In the genomic region with DNA sequence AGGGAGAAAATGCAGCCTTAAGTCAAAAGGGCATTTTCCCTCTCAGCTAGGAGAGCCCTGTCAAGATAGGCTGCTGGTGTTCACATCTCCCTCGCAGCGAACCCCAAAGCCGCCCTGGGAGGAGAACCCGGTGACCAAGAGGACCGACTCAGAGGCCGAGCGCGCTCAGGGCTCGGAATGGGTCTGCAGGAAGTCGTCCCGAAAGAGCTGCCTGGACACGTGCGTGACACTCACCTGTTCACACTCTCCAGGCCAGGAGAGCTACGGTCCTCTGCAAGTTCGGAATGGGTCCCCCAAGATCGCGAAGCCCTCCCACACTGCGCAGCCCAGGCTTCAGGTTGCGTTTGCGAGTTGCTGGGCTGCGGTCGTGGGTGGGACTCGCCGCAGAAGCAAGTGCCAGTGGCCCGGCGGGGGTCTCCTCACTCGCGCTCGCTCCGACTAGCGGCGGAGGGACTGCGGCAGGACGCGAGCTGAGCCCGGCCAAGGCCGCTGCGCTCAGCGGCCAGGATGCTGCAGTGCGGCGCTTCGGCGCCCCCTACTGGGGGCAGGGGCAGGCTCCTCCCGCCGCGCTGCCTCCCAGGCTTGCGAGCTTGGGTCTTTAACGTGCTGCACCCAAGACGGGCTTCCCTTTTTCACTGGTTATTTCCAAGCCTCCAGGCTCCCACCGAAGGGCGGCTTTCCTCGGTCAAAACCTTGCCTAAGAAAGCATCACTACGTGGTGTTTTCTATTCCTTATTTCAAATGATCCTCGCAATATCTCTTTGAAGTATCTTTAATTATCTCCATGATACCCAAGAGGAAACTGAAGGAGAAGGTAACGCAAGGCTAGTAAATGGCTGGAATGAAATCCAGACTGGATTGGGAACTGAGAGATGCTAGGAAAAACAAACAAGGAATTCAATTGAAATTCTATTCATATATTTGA, we compare ENCODE assay signal across 7 cellular contexts. TPM values are rescaled to one million over a fixed set of nuclear protein-coding genes. Genes with fewer than 3 reads are reported as not detected.
DNase-seq lines count a peak whose midpoint lies in the region; ATAC-seq and TF ChIP-seq lines count a peak whose summit lies in the region.

A gene with protein sequence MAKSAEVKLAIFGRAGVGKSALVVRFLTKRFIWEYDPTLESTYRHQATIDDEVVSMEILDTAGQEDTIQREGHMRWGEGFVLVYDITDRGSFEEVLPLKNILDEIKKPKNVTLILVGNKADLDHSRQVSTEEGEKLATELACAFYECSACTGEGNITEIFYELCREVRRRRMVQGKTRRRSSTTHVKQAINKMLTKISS (minus strand): TSS at position 457 of the 925 bp plus-strand sequence. CDS start 3,928 bp downstream, outside the sequence.

- intact Hi-C loops in activated CD4-positive, alpha-beta T cell treated with anti-CD3 and anti-CD28 coated beads, Interleukin-2, amount 10 ng/mL, durations not matched to agents 24 days and 14 days (cut with micrococcal nuclease), result loop anchor here (1.0 to 5.0 kb wide), 4 partner anchors 48 to 498 kb away; a partner anchor contains a TSS

- peak; percentile 67 for DNase-seq in NCI-H146 treated with DMSO at 0.1 percent for 48 hours (lab: John Stamatoyannopoulos, UW; ENCODE audit: unreplicated experiment)
- peak; percentile 94 for DNase-seq in activated CD4-positive, alpha-beta T cell treated with anti-CD3 and anti-CD28 coated beads, Interleukin-2, amount 10 ng/mL, durations not matched to agents 24 days and 14 days
- DNase-seq in coronary artery (ENCODE audit: low spot score), result peak; percentile 87
- DNase-seq in left lobe of liver (ENCODE audit: low spot score), result peak; percentile 82
- peak; percentile 81 to 82 for DNase-seq in stimulated activated CD4-positive, alpha-beta T cell treated with anti-CD3 and anti-CD28 coated beads, Interleukin-2, amount 100 ng/mL, for 24 hours

- no peaks in the 10 kb centered on the region for H3K36me3 Mint-ChIP-seq in activated CD4-positive, alpha-beta T cell treated with anti-CD3 and anti-CD28 coated beads, Interleukin-2, amount 10 ng/mL, durations not matched to agents 24 days and 14 days (ENCODE audit: low read depth)

- H3K27ac Mint-ChIP-seq in activated CD4-positive, alpha-beta T cell treated with anti-CD3 and anti-CD28 coated beads, Interleukin-2, amount 10 ng/mL, durations not matched to agents 24 days and 14 days, result no peak within 1 kb of the TSS

- no peaks in the 10 kb centered on the region for H3K9me3 Mint-ChIP-seq in activated CD4-positive, alpha-beta T cell treated with anti-CD3 and anti-CD28 coated beads, Interleukin-2, amount 10 ng/mL, durations not matched to agents 24 days and 14 days

- peak; percentile 99 for TF ChIP-seq CTCF in coronary artery (IDR thresholded peaks at IDR 0.05)

- peak within 1 kb of the TSS; percentile 86 to 89 for H3K27ac ChIP-seq in coronary artery

- peak within 1 kb of the TSS; percentile 87 for H3K4me3 ChIP-seq in coronary artery

- peak within 1 kb of the TSS; percentile 69 for H3K4me3 Mint-ChIP-seq in activated CD4-positive, alpha-beta T cell treated with anti-CD3 and anti-CD28 coated beads, Interleukin-2, amount 10 ng/mL, durations not matched to agents 24 days and 14 days

- H3K27me3 Mint-ChIP-seq in activated CD4-positive, alpha-beta T cell treated with anti-CD3 and anti-CD28 coated beads, Interleukin-2, amount 10 ng/mL, durations not matched to agents 24 days and 14 days, result peaks cover 48% of the 10 kb centered on the region

- ATAC-seq in GM18502 (IDR thresholded peaks at IDR 0.05; ENCODE audit: poor library complexity, unreplicated experiment) (peak; percentile 96), HG02763 (IDR thresholded peaks at IDR 0.05; ENCODE audit: unreplicated experiment) (peak; percentile 89), left lobe of liver (peak; percentile 100)

- peaks cover 7% of the 10 kb centered on the region for H3K4me1 Mint-ChIP-seq in activated CD4-positive, alpha-beta T cell treated with anti-CD3 and anti-CD28 coated beads, Interleukin-2, amount 10 ng/mL, durations not matched to agents 24 days and 14 days

RNA-seq across cellular contexts. Expression of the gene that starts here (rescaled TPM):
- not detected in 2 replicates for total RNA-seq in activated CD4-positive, alpha-beta T cell treated with anti-CD3 and anti-CD28 coated beads, Interleukin-2, amount 10 ng/mL, durations not matched to agents 24 days and 14 days
- total RNA-seq in left lobe of liver, result 1.5 TPM

Comparison
In these comparisons a context has a peak if more than half of its experiments do, and no peak if none do; other contexts are left out.
1. Peak in every context shown above with its lines: DNase-seq, ATAC-seq, H3K4me3 ChIP-seq and H3K27ac ChIP-seq.
2. Peak in DNase-seq in activated CD4-positive, alpha-beta T cell treated with anti-CD3 and anti-CD28 coated beads, Interleukin-2, amount 10 ng/mL, durations not matched to agents 24 days and 14 days; RNA of the gene not detected or under 1 TPM.